In genomic region chr3:18752273-18752934, GRCh38 we compare ENCODE assay signal across 12 cellular contexts.
"Had no signal": no experiment of that assay in that cellular context is flagged by ENCODE, and none has a peak within 500 bp of the region (broad histone marks: within the 10 kb centered on the region; RNA-seq: fewer than 3 reads in every experiment).

No MANE protein-coding gene starts in this region.

- H3K27me3 Mint-ChIP-seq: brain; stimulated activated memory B cell treated with anti-CD40 and anti-IgM and Interleukin-4, amounts not matched to agents 10 μg/mL and 1 μg/mL and 100 μg/mL, for 72 hours had no signal

- H3K36me3 Mint-ChIP-seq: brain; mesothelial cell of epicardium; stimulated activated memory B cell treated with anti-CD40 and anti-IgM and Interleukin-4, amounts not matched to agents 10 μg/mL and 1 μg/mL and 100 μg/mL, for 72 hours had no signal

- H3K4me3 Mint-ChIP-seq: brain; mesothelial cell of epicardium; stimulated activated memory B cell treated with anti-CD40 and anti-IgM and Interleukin-4, amounts not matched to agents 10 μg/mL and 1 μg/mL and 100 μg/mL, for 72 hours; T-helper 1 cell treated with Interleukin-12 subunit alpha and Interleukin-12 subunit beta and Interleukin-4 antibody, amounts not matched to agents 30 μg/mL and 1 μg/mL, for 36 hours had no signal

- DNase-seq: activated naive CD4-positive, alpha-beta T cell treated with anti-CD3 and anti-CD28 coated beads, Interleukin-2, amount 50 U/mL, for 16 hours; central memory CD4-positive, alpha-beta T cell; colonic mucosa; islet precursor cell; stimulated activated CD4-positive, alpha-beta T cell treated with anti-CD3 and anti-CD28 coated beads, Interleukin-12 subunit alpha, Interleukin-12 subunit beta, amount 100 ng/mL, for 4 hours; substantia nigra; uterus had no signal

- H3K4me1 Mint-ChIP-seq: stimulated activated memory B cell treated with anti-CD40 and anti-IgM and Interleukin-4, amounts not matched to agents 10 μg/mL and 1 μg/mL and 100 μg/mL, for 72 hours had no signal

- H3K27ac Mint-ChIP-seq: brain; mesothelial cell of epicardium; stimulated activated memory B cell treated with anti-CD40 and anti-IgM and Interleukin-4, amounts not matched to agents 10 μg/mL and 1 μg/mL and 100 μg/mL, for 72 hours; T-helper 1 cell treated with Interleukin-12 subunit alpha and Interleukin-12 subunit beta and Interleukin-4 antibody, amounts not matched to agents 30 μg/mL and 1 μg/mL, for 36 hours had no signal

- H3K9me3 Mint-ChIP-seq: brain; mesothelial cell of epicardium; stimulated activated memory B cell treated with anti-CD40 and anti-IgM and Interleukin-4, amounts not matched to agents 10 μg/mL and 1 μg/mL and 100 μg/mL, for 72 hours; T-helper 1 cell treated with Interleukin-12 subunit alpha and Interleukin-12 subunit beta and Interleukin-4 antibody, amounts not matched to agents 30 μg/mL and 1 μg/mL, for 36 hours had no signal

- ATAC-seq: esophagus mucosa; stimulated activated memory B cell treated with anti-CD40 and anti-IgM and Interleukin-4, amounts not matched to agents 10 μg/mL and 1 μg/mL and 100 μg/mL, for 72 hours had no signal
